Comparison of ENCODE assay signal across 8 cellular contexts in the genomic region with DNA sequence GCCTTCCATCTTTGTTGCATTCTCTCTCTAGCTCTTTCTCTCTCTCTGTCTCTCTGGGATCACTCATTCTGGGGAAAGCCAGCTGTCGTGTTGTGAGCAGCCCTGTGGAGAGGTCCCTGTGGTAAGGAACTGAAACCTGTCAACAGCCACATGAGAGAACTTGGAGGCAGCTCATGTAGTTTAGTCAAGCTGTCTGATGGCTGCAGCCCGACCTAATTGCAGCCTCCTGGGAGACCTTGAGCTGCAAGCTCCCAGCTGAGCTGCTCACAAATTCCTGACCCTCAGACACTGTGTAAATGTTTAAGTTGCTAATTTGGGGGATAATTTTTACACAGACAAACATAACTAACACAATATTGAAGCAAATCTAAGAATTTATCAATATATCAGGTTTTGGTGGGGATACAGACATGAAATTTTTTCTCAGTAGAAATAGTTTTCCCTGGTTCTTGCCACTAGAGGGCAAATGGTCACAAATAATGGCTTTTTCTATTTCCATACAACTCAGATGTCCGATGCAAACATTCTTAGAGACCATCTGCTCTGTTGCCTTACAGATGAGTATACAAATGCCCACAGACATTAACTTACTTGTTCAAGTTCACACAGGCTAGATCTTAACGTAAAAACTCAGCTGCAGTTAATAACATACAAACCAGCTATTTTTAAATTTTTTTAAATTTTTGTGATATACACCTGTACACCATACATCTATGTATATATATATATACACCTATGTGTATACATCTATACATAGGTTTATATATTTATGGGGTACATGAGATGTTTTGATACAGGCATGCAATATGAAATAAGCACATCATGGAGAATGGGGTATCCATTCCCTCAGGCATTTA. TPM values are rescaled to one million over a fixed set of nuclear protein-coding genes. Genes with fewer than 3 reads are reported as not detected.
DNase-seq lines count a peak whose midpoint lies in the region; ATAC-seq and TF ChIP-seq lines count a peak whose summit lies in the region.

No MANE protein-coding gene starts in this region.

- DNase-seq in AG04450 (ENCODE audit: low read depth, low spot score) (peak; percentile 71), HEK293T (ENCODE audit: extremely low spot score) (peak; percentile 44), Peyer's patch (peak in 2 of 3 donors; percentile 17 to 49), colonic mucosa (no peak), lower lobe of right lung (no peak)
- no peak for DNase-seq in effector CD4-positive, alpha-beta T cell

- H3K27ac ChIP-seq in AG04450 (ENCODE audit: low read depth, low read length) (no peak overlapping the region), Peyer's patch (no peak overlapping the region), colonic mucosa (no peak overlapping the region), lower lobe of right lung (no peak overlapping the region)

- H3K4me3 ChIP-seq in AG04450 (ENCODE audit: low read depth, low read length) = no peak overlapping the region
- no peak overlapping the region for H3K4me3 ChIP-seq in Peyer's patch
- H3K4me3 ChIP-seq in colonic mucosa = no peak overlapping the region
- H3K4me3 ChIP-seq in lower lobe of right lung = no peak overlapping the region

- TF ChIP-seq POLR2A in Peyer's patch (IDR thresholded peaks at IDR 0.05) = no peak

- TF ChIP-seq CTCF in AG04450 (IDR thresholded peaks at IDR 0.05; ENCODE audit: low read depth, low read length) (peak; percentile 69), GM12874 (IDR thresholded peaks at IDR 0.05; ENCODE audit: insufficient read depth, low read depth, low read length) (peak; percentile 43), LNCAP (IDR thresholded peaks at IDR 0.05) (peak; percentile 68), Peyer's patch (IDR thresholded peaks at IDR 0.05) (peak; percentile 32 to 80 (median 70)), colonic mucosa (IDR thresholded peaks at IDR 0.05) (peak; percentile 70), lower lobe of right lung (IDR thresholded peaks at IDR 0.05) (peak; percentile 69)

- H3K9me3 ChIP-seq in AG04450 (ENCODE audit: control insufficient read depth, insufficient read depth, low read length) (no peaks in the 10 kb centered on the region), Peyer's patch (no peaks in the 10 kb centered on the region), colonic mucosa (no peaks in the 10 kb centered on the region), lower lobe of right lung (no peaks in the 10 kb centered on the region)

- no peaks in the 10 kb centered on the region for H3K27me3 ChIP-seq in AG04450 (ENCODE audit: control insufficient read depth, insufficient read depth, low read length)
- H3K27me3 ChIP-seq in Peyer's patch = no peaks in the 10 kb centered on the region
- H3K27me3 ChIP-seq in colonic mucosa = no peaks in the 10 kb centered on the region
- no peaks in the 10 kb centered on the region for H3K27me3 ChIP-seq in lower lobe of right lung (ENCODE audit: low read depth)

- H3K4me1 ChIP-seq in Peyer's patch = no peaks in the 10 kb centered on the region
- H3K4me1 ChIP-seq in colonic mucosa = no peaks in the 10 kb centered on the region
- no peaks in the 10 kb centered on the region for H3K4me1 ChIP-seq in lower lobe of right lung

- H3K9ac ChIP-seq in colonic mucosa (ENCODE audit: low read depth in 2 of 2, low read length in 2 of 2) = no peak overlapping the region

- ATAC-seq in lower lobe of right lung = peak in 1 of 2 donors; percentile 36

- POLR2A ChIA-PET in AG04450 (lab: Yijun Ruan, JAX) = interaction anchor here (3.0 kb wide), 1 partner anchor 504 kb away, joined by 13 read pairs; a partner anchor contains a TSS
- POLR2A ChIA-PET in HEK293T (lab: Yijun Ruan, JAX) = no interaction called here

- intact Hi-C loops in colonic mucosa (cut with DNase I) = loop anchor here (5.0 kb wide), 1 partner anchor 510 kb away; no protein-coding TSS in a partner anchor
- intact Hi-C loops in lower lobe of right lung (cut with DNase I) = loop anchor here (10.0 kb wide), 1 partner anchor 508 kb away; a partner anchor contains a TSS

- CTCF ChIA-PET in AG04450 (lab: Charles Lee) (interaction anchor here (0.6 to 4.0 kb wide), 55 partner anchors 8 to 1484 kb away, joined by 3 to 44 read pairs (median 4); a partner anchor contains a TSS), HEK293T (lab: Yijun Ruan, JAX) (interaction anchor here (0.7 to 3.0 kb wide), 6 partner anchors 9 to 837 kb away, joined by 3 to 7 read pairs (median 4); a partner anchor contains a TSS)

- no peaks in the 10 kb centered on the region for H3K36me3 ChIP-seq in Peyer's patch
- H3K36me3 ChIP-seq in colonic mucosa = no peaks in the 10 kb centered on the region
- H3K36me3 ChIP-seq in lower lobe of right lung = no peaks in the 10 kb centered on the region

TF ChIP-seq in HEK293T, 16 proteins besides CTCF, POLR2A, EP300 and RAD21:
- TF ChIP-seq ELF4 (IDR thresholded peaks at IDR 0.05) (no peak), ZNF384 (IDR thresholded peaks at IDR 0.05) (no peak), SP1 (IDR thresholded peaks at IDR 0.05) (no peak), FOXA1 (IDR thresholded peaks at IDR 0.05) (no peak), FOXM1 (IDR thresholded peaks at IDR 0.05; ENCODE audit: borderline replicate concordance) (no peak)

RNA-seq across cellular contexts. Expression of a gene that starts 15.5 kb away (rescaled TPM):
- polyA plus RNA-seq in AG04450 (2011; rRNA removed) = 37.8 and 64.4 TPM in 2 replicates
- polyA minus RNA-seq in AG04450 (2011; rRNA and poly(A)+ RNA removed) = 16.0 and 31.3 TPM in 2 replicates
- total RNA-seq in Peyer's patch = 10 to 100 TPM; 11.5 to 37.1 (median 24.7) TPM
- total RNA-seq in colonic mucosa = 10 to 100 TPM; 32.8 to 33.2 TPM
- 39.8 TPM for total RNA-seq in lower lobe of right lung

RNA-seq across cellular contexts. Expression of a gene that starts 46.3 kb away (rescaled TPM):
- polyA plus RNA-seq in AG04450 (2011; rRNA removed) = 299 and 335 TPM in 2 replicates
- polyA minus RNA-seq in AG04450 (2011; rRNA and poly(A)+ RNA removed) = 219 and 237 TPM in 2 replicates
- total RNA-seq in Peyer's patch (10 to 100 TPM in 2 of 4 donors, 1 to 10 TPM in 2; 1.4 to 47.0 (median 7.2) TPM), colonic mucosa (10 to 100 TPM in 1 of 2 donors, 1 to 10 TPM in 1; 1.8 to 11.0 TPM), lower lobe of right lung (52.0 TPM)

Comparison
In these comparisons a context has a peak if more than half of its experiments do, and no peak if none do; other contexts are left out.
1. DNase-seq: peak in AG04450 (single experiment), HEK293T (single experiment) and Peyer's patch (2 of 3); none in colonic mucosa (single experiment), lower lobe of right lung (single experiment) and effector CD4-positive, alpha-beta T cell (single experiment).
2. Peak in every context shown above with its lines, with median percentiles within 50 percentile points of each other: CTCF ChIP-seq.